ENCODE assay signal across 35 cellular contexts in the genomic region with DNA sequence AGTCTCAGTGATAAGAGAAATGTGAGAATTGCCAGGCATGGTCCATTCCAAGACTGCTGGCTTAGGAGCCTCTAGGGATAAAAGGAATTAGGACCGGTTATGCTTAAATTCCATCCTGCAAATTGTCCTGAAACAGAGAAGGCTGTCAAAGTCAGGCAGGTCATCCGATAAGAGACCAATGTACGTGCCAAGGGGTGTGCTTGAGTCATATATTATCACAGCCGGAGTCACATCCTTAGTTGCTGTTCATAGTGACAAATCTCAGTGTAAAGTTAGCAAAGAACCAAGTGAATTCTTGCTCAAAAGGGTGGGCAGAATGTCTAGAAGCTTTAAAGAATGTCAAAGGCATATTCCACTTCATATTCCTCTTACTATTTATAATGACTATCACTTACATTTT.
"Had no signal": no experiment of that assay in that cellular context is flagged by ENCODE, and none has a peak within 500 bp of the region (broad histone marks: within the 10 kb centered on the region; RNA-seq: fewer than 3 reads in every experiment).

No MANE protein-coding gene starts in this region.

- ATAC-seq: activated CD4-positive, alpha-beta T cell treated with anti-CD3 and anti-CD28 coated beads for 36 hours; activated CD4-positive, CD25-positive, alpha-beta regulatory T cell treated with anti-CD3 and anti-CD28 coated beads, Interleukin-2, amount 50 U/mL, for 24 hours; activated naive CD4-positive, alpha-beta T cell treated with anti-CD3 and anti-CD28 coated beads, Interleukin-2, amount 50 U/mL, for 72 hours; activated T-cell treated with anti-CD3 and anti-CD28 coated beads, Interleukin-2, amount 50 U/mL, for 4 hours; WTC11 had no signal

- H3K36me3 ChIP-seq: adrenal gland, SJCRH30 had no signal

- H2AFZ ChIP-seq: PC-9 had no signal

- H3K4me1 ChIP-seq: adrenal gland, SJCRH30 had no signal

- H3K4me2 ChIP-seq: KMS-11, PC-9 had no signal

- H3K9ac ChIP-seq: KMS-11 had no signal

- FAIRE-seq: bronchial epithelial cell, colon, RCC 7860 had no signal

- H3K4me3 ChIP-seq: adrenal gland, PC-9, SJCRH30 had no signal

- H3K27ac ChIP-seq: adrenal gland, KMS-11, PC-9, SJCRH30 had no signal

- DNase-seq: activated CD4-positive, alpha-beta memory T cell treated with anti-CD3 and anti-CD28 coated beads for 36 hours; activated CD4-positive, alpha-beta T cell treated with anti-CD3 and anti-CD28 coated beads for 36 hours; activated CD4-positive, alpha-beta T cell treated with anti-CD3 and anti-CD28 coated beads, Interleukin-2, amount 10 ng/mL, durations not matched to agents 7 days and 5 days; activated CD8-positive, alpha-beta memory T cell treated with anti-CD3 and anti-CD28 coated beads, Interleukin-2, amount 50 U/mL, for 4 hours; activated gamma-delta T cell treated with Interleukin-2 at 50 U/mL for 16 hours; activated naive CD4-positive, alpha-beta T cell treated with anti-CD3 and anti-CD28 coated beads for 36 hours; activated T-cell treated with anti-CD3 and anti-CD28 coated beads for 4 hours; activated T-cell treated with anti-CD3 and anti-CD28 coated beads, Interleukin-2, amount 50 U/mL, for 4 hours; adrenal gland; central memory CD4-positive, alpha-beta T cell; NCI-H1092 treated with DMSO at 0.1 percent for 48 hours; NCI-H1417; NCI-H146; NCI-H187; NCI-H2029 treated with DMSO at 0.1 percent for 48 hours; NCI-H2107; NCI-H2171; NCI-H510A; NCI-H526; NCI-H748 treated with DMSO at 0.1 percent for 48 hours; NK-92 treated with Interleukin-12 subunit alpha and Interleukin-12 subunit beta, amount 100 ng/mL, for 24 hours; PC-9; SHP77; SJCRH30; SW 1271; T-helper 1 cell; T-helper 2 cell; T-helper 9 cell had no signal

- H3K9me3 ChIP-seq: adrenal gland, SJCRH30 had no signal

- H3K27me3 ChIP-seq: adrenal gland, SJCRH30 had no signal
